Comparison of ENCODE assay signal across 4 cellular contexts in the genomic region with DNA sequence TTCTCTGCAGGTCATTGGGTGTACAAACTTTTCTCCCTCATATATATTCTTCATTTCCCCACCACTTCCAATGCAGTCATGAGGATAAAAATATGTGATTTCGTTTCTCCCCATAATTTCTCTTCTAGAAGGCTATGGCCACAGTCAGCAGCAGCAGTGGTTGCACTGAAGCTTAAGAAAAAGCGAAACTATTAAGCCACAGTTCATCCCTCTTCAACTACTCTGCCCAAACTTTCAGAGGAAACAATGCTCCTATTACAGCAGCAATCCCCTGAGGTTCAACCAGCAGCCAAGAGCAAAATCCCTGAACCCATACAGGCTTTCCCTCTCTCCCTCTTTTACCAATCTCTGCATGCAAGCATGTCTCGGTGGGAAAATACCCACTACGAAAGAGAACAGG.
"Had no signal": no experiment of that assay in that cellular context is flagged by ENCODE, and none has a peak within 500 bp of the region (broad histone marks: within the 10 kb centered on the region; RNA-seq: fewer than 3 reads in every experiment).

No MANE protein-coding gene starts in this region.

- H3K4me3 ChIP-seq: GM23338 had no signal

- ATAC-seq: GM23338 had no signal

- H3K4me1 Mint-ChIP-seq: GM23338 had no signal

- DNase-seq: H9, HCEC 1CT, IMR-90 had no signal

- H3K27ac Mint-ChIP-seq: GM23338, H9 had no signal

- H3K9me3 Mint-ChIP-seq: GM23338, H9 had no signal

- H3K4me3 Mint-ChIP-seq: GM23338, H9 had no signal
